Comparison of ENCODE assay signal across 8 cellular contexts in the genomic region with DNA sequence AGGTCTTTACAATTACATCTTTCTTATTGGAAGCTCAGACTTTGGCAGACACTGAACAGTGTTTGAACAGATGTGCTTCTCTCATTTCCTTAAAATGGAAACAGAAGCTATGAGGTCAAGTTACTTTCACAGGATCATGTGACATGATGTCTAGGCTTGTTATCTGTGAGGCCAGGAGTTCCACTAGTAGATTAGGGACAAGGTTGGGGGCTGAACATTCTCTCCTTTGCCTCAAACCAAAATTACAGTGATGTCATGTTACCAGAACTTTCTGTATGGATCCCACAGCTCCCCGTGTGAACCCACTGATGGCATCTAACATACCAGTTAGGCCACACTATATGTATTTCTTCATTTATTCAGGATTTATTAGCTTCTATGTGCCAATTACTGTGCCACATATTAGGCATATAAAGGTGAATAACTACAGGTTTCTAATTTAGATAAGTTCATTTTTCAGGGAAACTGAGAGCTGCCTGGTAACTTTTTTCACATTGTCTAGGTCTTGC. TPM values are rescaled to one million over a fixed set of nuclear protein-coding genes. Genes with fewer than 3 reads are reported as not detected.
DNase-seq lines count a peak whose midpoint lies in the region; ATAC-seq and TF ChIP-seq lines count a peak whose summit lies in the region.

No MANE protein-coding gene starts in this region.

- CTCF ChIA-PET in OCI-LY7 (lab: Charles Lee; ENCODE audit: unreplicated experiment), result interaction anchor here (0.6 kb wide), 1 partner anchor 391 kb away, joined by 5 read pairs; no protein-coding TSS in a partner anchor

- H3K4me3 ChIP-seq in cardiac muscle cell, result no peak overlapping the region
- H3K4me3 ChIP-seq in right cardiac atrium (ENCODE audit: low read length), result no peak overlapping the region
- H3K4me3 ChIP-seq in OCI-LY7 (ENCODE audit: low read depth, low read length, poor library complexity, severe bottlenecking), result peak overlapping the region; percentile 45
- no peak overlapping the region for H3K4me3 ChIP-seq in upper lobe of right lung

- POLR2A ChIA-PET in OCI-LY7 (lab: Charles Lee), result interaction anchor here (0.5 to 4.6 kb wide), 23 partner anchors 9 to 1742 kb away, joined by 3 to 22 read pairs (median 4); a partner anchor contains a TSS

- H3K27ac ChIP-seq in cardiac muscle cell (peak overlapping the region; percentile 79), right cardiac atrium (ENCODE audit: low read length) (no peak overlapping the region), OCI-LY7 (ENCODE audit: low read depth, low read length, poor library complexity, severe bottlenecking) (peak overlapping the region; percentile 83), upper lobe of right lung (no peak overlapping the region)

- TF ChIP-seq CTCF in cardiac muscle cell (IDR thresholded peaks at IDR 0.05; ENCODE audit: low read depth, low read length) (no peak), OCI-LY7 (conservative IDR thresholded peaks at IDR 0.05; ENCODE audit: low read length) (no peak), upper lobe of right lung (IDR thresholded peaks at IDR 0.05) (no peak)

- H3K9me3 ChIP-seq in cardiac muscle cell (ENCODE audit: low read depth) (no peaks in the 10 kb centered on the region), right cardiac atrium (ENCODE audit: control insufficient read depth, low read length) (no peaks in the 10 kb centered on the region), OCI-LY7 (ENCODE audit: low read length) (peaks cover 12% of the 10 kb centered on the region; the same call in 1 of the 2 replicates), upper lobe of right lung (no peaks in the 10 kb centered on the region)

- H3K9me2 ChIP-seq in OCI-LY7 (ENCODE audit: insufficient read depth, low read length), result no peaks in the 10 kb centered on the region

- in situ Hi-C loops in ACHN (cut with HindIII; ENCODE audit: low pct_ligation_motif_present, low pct_unique_long_range_greater_than_20kb, low sequenced_read_pairs), result no loop called here

- WGBS in right cardiac atrium, result 62% methylated on average over 1 of the region's 1 CpG

- ATAC-seq in right cardiac atrium (no peak), HG03159 (IDR thresholded peaks at IDR 0.05; ENCODE audit: unreplicated experiment) (peak; percentile 99), upper lobe of right lung (peak; percentile 29)

- intact Hi-C loops in right cardiac atrium (cut with DNase I) (no loop called here), OCI-LY7 (cut with micrococcal nuclease; ENCODE audit: unreplicated experiment) (no loop called here), upper lobe of right lung (cut with DNase I) (no loop called here)

- peak; percentile 16 to 41 for DNase-seq in cardiac muscle cell (ENCODE audit: low read depth in 1 of 2, low spot score in 1 of 2)
- no peak for DNase-seq in right cardiac atrium
- DNase-seq in OCI-LY7 (ENCODE audit: low spot score), result peak; percentile 87
- no peak for DNase-seq in upper lobe of right lung
- DNase-seq in hippocampal formation (lab: John Stamatoyannopoulos, UW), result no peak
- no peak for DNase-seq in ACHN
- no peak for DNase-seq in stimulated activated CD4-positive, alpha-beta T cell treated with anti-CD3 and anti-CD28 coated beads, Interleukin-2, amount 100 ng/mL, for 48 hours

- no peaks in the 10 kb centered on the region for H3K36me3 ChIP-seq in cardiac muscle cell
- H3K36me3 ChIP-seq in OCI-LY7 (ENCODE audit: insufficient read depth, low read length), result peaks cover 3% of the 10 kb centered on the region; the same call in 1 of the 2 replicates
- H3K36me3 ChIP-seq in upper lobe of right lung, result no peaks in the 10 kb centered on the region

- H3K79me2 ChIP-seq in OCI-LY7 (ENCODE audit: insufficient read depth, low read depth, low read length), result no peaks in the 10 kb centered on the region

- BruUV-seq in OCI-LY7 (replicated peaks; lab: Mats Ljungman, UMichigan), result no TSS peak

- peaks cover 19% of the 10 kb centered on the region for H3K4me1 ChIP-seq in cardiac muscle cell (ENCODE audit: low read depth)
- peaks cover 2% of the 10 kb centered on the region for H3K4me1 ChIP-seq in right cardiac atrium (ENCODE audit: control insufficient read depth, insufficient read depth, low read length)
- H3K4me1 ChIP-seq in OCI-LY7 (ENCODE audit: insufficient read depth, low read length, poor library complexity, severe bottlenecking), result peaks cover 38% of the 10 kb centered on the region
- H3K4me1 ChIP-seq in upper lobe of right lung, result no peaks in the 10 kb centered on the region

- H3K27me3 ChIP-seq in cardiac muscle cell, result no peaks in the 10 kb centered on the region
- H3K27me3 ChIP-seq in right cardiac atrium (ENCODE audit: control insufficient read depth, insufficient read depth), result no peaks in the 10 kb centered on the region
- H3K27me3 ChIP-seq in upper lobe of right lung, result no peaks in the 10 kb centered on the region

- peak overlapping the region; percentile 71 for H3K4me2 ChIP-seq in OCI-LY7 (ENCODE audit: low read length)

- no peaks in the 10 kb centered on the region for H4K20me1 ChIP-seq in OCI-LY7 (ENCODE audit: insufficient read depth, low read length)

- H2AFZ ChIP-seq in OCI-LY7 (ENCODE audit: low read length), result peak overlapping the region; percentile 81

RNA-seq across cellular contexts. Expression of a gene that starts 6.0 kb away (rescaled TPM):
- total RNA-seq in cardiac muscle cell (13.2 and 28.6 TPM in 2 replicates), right cardiac atrium (1 to 10 TPM in 3 of 4 donors, under 1 TPM in 1; 0.65 to 1.5 (median 1.0) TPM), OCI-LY7 (2022) (0.30 TPM in 1 of 2 replicates, not detected in the other), upper lobe of right lung (3.3 TPM)
- polyA plus RNA-seq in cardiac muscle cell (5.3 and 16.9 TPM in 2 replicates), right cardiac atrium (1.2 TPM)
- total RNA-seq in OCI-LY7 (2014; rRNA removed; shearing (Covaris generic)), result 0.59 and 0.66 TPM in 2 replicates

RNA-seq across cellular contexts. Expression of a gene that starts 42.8 kb away (rescaled TPM):
- 0.67 TPM in 1 of 2 replicates, not detected in the other for total RNA-seq in cardiac muscle cell
- polyA plus RNA-seq in cardiac muscle cell, result not detected in 2 replicates
- total RNA-seq in right cardiac atrium, result not detected
- not detected for polyA plus RNA-seq in right cardiac atrium
- total RNA-seq in OCI-LY7 (2014; rRNA removed; shearing (Covaris generic)), result not detected in 2 replicates
- not detected in 2 replicates for total RNA-seq in OCI-LY7 (2022)
- not detected for total RNA-seq in upper lobe of right lung

Comparison
In these comparisons a context has a peak if more than half of its experiments do, and no peak if none do; other contexts are left out.
1. DNase-seq: peak in cardiac muscle cell (2 of 2) and OCI-LY7 (single experiment); none in right cardiac atrium (0 of 3), upper lobe of right lung (single experiment), hippocampal formation (0 of 2), ACHN (single experiment) and stimulated activated CD4-positive, alpha-beta T cell treated with anti-CD3 and anti-CD28 coated beads, Interleukin-2, amount 100 ng/mL, for 48 hours (0 of 2).
2. H3K27ac ChIP-seq: peak in cardiac muscle cell (single experiment) and OCI-LY7 (single experiment); none in right cardiac atrium (single experiment) and upper lobe of right lung (single experiment).
3. ATAC-seq: peak in HG03159 (single experiment) and upper lobe of right lung (single experiment); none in right cardiac atrium (0 of 2).